Comparison of ENCODE assay signal across 9 cellular contexts in genomic region chr9:113522419-113522818, GRCh38. TPM values are rescaled to one million over a fixed set of nuclear protein-coding genes. Genes with fewer than 3 reads are reported as not detected.
DNase-seq lines count a peak whose midpoint lies in the region; ATAC-seq and TF ChIP-seq lines count a peak whose summit lies in the region.
"Had no signal": no experiment of that assay in that cellular context is flagged by ENCODE, and none has a peak within 500 bp of the region (broad histone marks: within the 10 kb centered on the region; RNA-seq: fewer than 3 reads in every experiment).

No MANE protein-coding gene starts in this region.

- peak overlapping the region; percentile 94 for H3K4me2 ChIP-seq in MM.1S (ENCODE audit: low read depth, low read length)

- TF ChIP-seq EP300 in esophagus muscularis mucosa (IDR thresholded peaks at IDR 0.05) (no peak), sigmoid colon (IDR thresholded peaks at IDR 0.05) (no peak)

- H3K4me3 ChIP-seq in CD8-positive, alpha-beta memory T cell (ENCODE audit: low read length) = peak overlapping the region; percentile 23
- H3K4me3 ChIP-seq in MM.1S (ENCODE audit: low read length) (peak overlapping the region; percentile 37; the same call in 1 of the 2 replicates), esophagus muscularis mucosa (no peak overlapping the region), sigmoid colon (no peak overlapping the region)

- 40% methylated on average over 1 of the region's 1 CpG for WGBS in esophagus muscularis mucosa
- 56 to 77% methylated on average over 1 of the region's 1 CpG for WGBS in sigmoid colon, 2 donors

- no peak for ATAC-seq in GM21717 (IDR thresholded peaks at IDR 0.05; ENCODE audit: unreplicated experiment)
- no peak for ATAC-seq in HG03039 (IDR thresholded peaks at IDR 0.05; ENCODE audit: unreplicated experiment)

- POLR2A ChIA-PET in CD8-positive, alpha-beta memory T cell (lab: Charles Lee) = interaction anchor here (2.4 kb wide), 1 partner anchor 10 kb away, joined by 12 read pairs; no protein-coding TSS in a partner anchor

- intact Hi-C loops in esophagus muscularis mucosa (cut with DNase I) (no loop called here), sigmoid colon (cut with DNase I) (loop anchor here (5.0 kb wide), 3 partner anchors 35 to 125 kb away; partner anchors contain the start of gene RGS3)

- CTCF ChIA-PET in CD8-positive, alpha-beta memory T cell (lab: Charles Lee) = interaction anchor here (0.5 to 5.0 kb wide), 9 partner anchors 12 to 1400 kb away, joined by 3 to 19 read pairs (median 3); partner anchors contain the start of gene ALAD

- peaks cover 94 to 100% (median 94%) of the 10 kb centered on the region in 3 donors for H3K4me1 Mint-ChIP-seq in CD8-positive, alpha-beta memory T cell

- peaks cover 3 to 57% (median 10%) of the 10 kb centered on the region in 3 donors for H3K36me3 Mint-ChIP-seq in CD8-positive, alpha-beta memory T cell

- no peaks in the 10 kb centered on the region for H3K9me3 ChIP-seq in CD8-positive, alpha-beta memory T cell (ENCODE audit: low read length)
- H3K9me3 ChIP-seq in MM.1S (replicated peaks; ENCODE audit: insufficient read depth, low read length) (no peaks in the 10 kb centered on the region), esophagus muscularis mucosa (no peaks in the 10 kb centered on the region), sigmoid colon (no peaks in the 10 kb centered on the region)

- H2AFZ ChIP-seq in MM.1S (ENCODE audit: low read length) = no peak overlapping the region

- H3K9ac ChIP-seq in MM.1S (ENCODE audit: low read length) = peak overlapping the region; percentile 56; the same call in 1 of the 2 replicates

- TF ChIP-seq CTCF in MM.1S (IDR thresholded peaks at IDR 0.05; ENCODE audit: low read length) = no peak
- TF ChIP-seq CTCF in esophagus muscularis mucosa (IDR thresholded peaks at IDR 0.05) = no peak
- TF ChIP-seq CTCF in sigmoid colon (IDR thresholded peaks at IDR 0.05) = no peak

- no peak overlapping the region for H3K27ac ChIP-seq in CD8-positive, alpha-beta memory T cell (ENCODE audit: low read depth, low read length)
- H3K27ac ChIP-seq in MM.1S (ENCODE audit: low read length) (peak overlapping the region; percentile 92), esophagus muscularis mucosa (replicated peaks in 1 of 4) (peak overlapping the region; percentile 47 to 83 (median 70)), sigmoid colon (peak overlapping the region; percentile 61 to 83 (median 78))

- no peaks in the 10 kb centered on the region for H3K36me3 ChIP-seq in CD8-positive, alpha-beta memory T cell (ENCODE audit: insufficient read depth, low read length)
- H3K36me3 ChIP-seq in MM.1S (replicated peaks; ENCODE audit: insufficient read depth, low read length) (no peaks in the 10 kb centered on the region), esophagus muscularis mucosa (peaks cover 5 to 43% (median 18%) of the 10 kb centered on the region in 4 donors), sigmoid colon (peaks cover 0 to 11% (median 0%) of the 10 kb centered on the region in 4 donors)

- H3K27ac Mint-ChIP-seq in CD8-positive, alpha-beta memory T cell = peak overlapping the region; percentile 84 to 97 (median 91)

- H3F3A ChIP-seq in MM.1S (ENCODE audit: insufficient read depth, low read length) = peaks cover 32% of the 10 kb centered on the region

- H3K27me3 ChIP-seq in CD8-positive, alpha-beta memory T cell (ENCODE audit: insufficient read depth, low read length, poor library complexity, severe bottlenecking) = no peaks in the 10 kb centered on the region
- H3K27me3 ChIP-seq in MM.1S (replicated peaks; ENCODE audit: insufficient read depth, low read length) (no peaks in the 10 kb centered on the region), esophagus muscularis mucosa (no peaks in the 10 kb centered on the region), sigmoid colon (no peaks in the 10 kb centered on the region)

- peaks cover 44% of the 10 kb centered on the region for H3K79me2 ChIP-seq in MM.1S (ENCODE audit: low read length)

- no peaks in the 10 kb centered on the region for H3K27me3 Mint-ChIP-seq in CD8-positive, alpha-beta memory T cell

- H3K9me3 Mint-ChIP-seq in CD8-positive, alpha-beta memory T cell = no peaks in the 10 kb centered on the region

- H3K4me1 ChIP-seq in CD8-positive, alpha-beta memory T cell (ENCODE audit: insufficient read depth, low read length) = peaks cover 91% of the 10 kb centered on the region
- peaks cover 68% of the 10 kb centered on the region for H3K4me1 ChIP-seq in MM.1S (ENCODE audit: low read length)
- H3K4me1 ChIP-seq in esophagus muscularis mucosa = peaks cover 66 to 90% (median 77%) of the 10 kb centered on the region in 4 donors
- peaks cover 0 to 76% (median 66%) of the 10 kb centered on the region in 4 donors for H3K4me1 ChIP-seq in sigmoid colon

- H3K9me2 ChIP-seq in MM.1S (replicated peaks; ENCODE audit: insufficient read depth, low read length) = no peaks in the 10 kb centered on the region

- peak overlapping the region; percentile 72 to 91 (median 82) for H3K4me3 Mint-ChIP-seq in CD8-positive, alpha-beta memory T cell

- DNase-seq in CD8-positive, alpha-beta memory T cell = peak in 1 of 5 donors; percentile 21
- DNase-seq in MM.1S = no peak
- no peak for DNase-seq in esophagus muscularis mucosa (ENCODE audit: extremely low spot score)
- no peak for DNase-seq in sigmoid colon
- DNase-seq in iPS-NIHi11 (ENCODE audit: low spot score) = no peak
- DNase-seq in hepatic stellate cell (ENCODE audit: low spot score) = no peak
- DNase-seq: NCI-H187 treated with DMSO at 0.1 percent for 48 hours had no signal

- H4K20me1 ChIP-seq in MM.1S (ENCODE audit: insufficient read depth, low read length) = no peaks in the 10 kb centered on the region

- TF ChIP-seq POLR2A in esophagus muscularis mucosa (IDR thresholded peaks at IDR 0.05; ENCODE audit: low read depth) = no peak
- TF ChIP-seq POLR2A in sigmoid colon (IDR thresholded peaks at IDR 0.05) = no peak

RNA-seq across cellular contexts. Expression of gene RGS3, which starts 58.9 kb away (rescaled TPM):
- total RNA-seq in CD8-positive, alpha-beta memory T cell = 10 to 100 TPM; 89.2 to 91.2 TPM
- polyA plus RNA-seq in CD8-positive, alpha-beta memory T cell = 59.8 TPM
- total RNA-seq in esophagus muscularis mucosa (100 to 1,000 TPM in 1 of 4 donors, 10 to 100 TPM in 3; 37.3 to 121 (median 68.5) TPM), sigmoid colon (10 to 100 TPM; 26.9 to 50.7 (median 42.0) TPM)
- polyA plus RNA-seq in sigmoid colon = 10 to 100 TPM; 32.4 to 43.6 (median 32.6) TPM

Comparison
In these comparisons a context has a peak if more than half of its experiments do, and no peak if none do; other contexts are left out.
1. H3K4me3 ChIP-seq: peak in CD8-positive, alpha-beta memory T cell (single experiment) and MM.1S (single experiment); none in esophagus muscularis mucosa (0 of 4) and sigmoid colon (0 of 4).